18 cellular contexts compared by ENCODE assay signal in genomic region chr12:80154261-80154660, GRCh38. TPM values are rescaled to one million over a fixed set of nuclear protein-coding genes. Genes with fewer than 3 reads are reported as not detected.
DNase-seq lines count a peak whose midpoint lies in the region; ATAC-seq and TF ChIP-seq lines count a peak whose summit lies in the region.
"Had no signal": no experiment of that assay in that cellular context is flagged by ENCODE, and none has a peak within 500 bp of the region (broad histone marks: within the 10 kb centered on the region; RNA-seq: fewer than 3 reads in every experiment).

No MANE protein-coding gene starts in this region.

- H3K4me2 ChIP-seq in mammary epithelial cell (ENCODE audit: insufficient read depth, low read depth, low read length) = no peak overlapping the region
- H3K4me2 ChIP-seq: neural progenitor cell had no signal

- no peak overlapping the region for H2AFZ ChIP-seq in mammary epithelial cell (ENCODE audit: low read depth, low read length)
- H2AFZ ChIP-seq: neural progenitor cell had no signal

- TF ChIP-seq CTCF in mammary epithelial cell (conservative IDR thresholded peaks at IDR 0.05 in 1 of 2, IDR thresholded peaks at IDR 0.05 in 1 of 2; ENCODE audit: extremely low read depth in 1 of 2, insufficient read depth in 1 of 2, low read depth in 1 of 2, low read length in 2 of 2) = no peak
- TF ChIP-seq CTCF in breast epithelium (IDR thresholded peaks at IDR 0.05) = no peak
- TF ChIP-seq CTCF in LNCaP clone FGC (IDR thresholded peaks at IDR 0.05; ENCODE audit: control insufficient read depth, extremely low read depth, insufficient read depth) = no peak
- no peak for TF ChIP-seq CTCF in astrocyte of the spinal cord (IDR thresholded peaks at IDR 0.05; ENCODE audit: low read depth, low read length)

- 75% methylated on average over 1 of the region's 1 CpG for WGBS in mammary epithelial cell (ENCODE audit: low coverage, missing lambda C conversion rate)

- no peaks in the 10 kb centered on the region for H3K36me3 ChIP-seq in mammary epithelial cell (ENCODE audit: insufficient read depth, low read length)
- H3K36me3 ChIP-seq in breast epithelium = no peaks in the 10 kb centered on the region
- H3K36me3 ChIP-seq: esophagus muscularis mucosa, neural progenitor cell, right atrium auricular region had no signal

- H3K79me2 ChIP-seq in mammary epithelial cell (ENCODE audit: insufficient read depth, low read length) = no peaks in the 10 kb centered on the region

- H3K9me3 ChIP-seq in mammary epithelial cell (replicated peaks; ENCODE audit: insufficient read depth, low read length) (no peaks in the 10 kb centered on the region), breast epithelium (no peaks in the 10 kb centered on the region)
- H3K9me3 ChIP-seq: body of pancreas, esophagus muscularis mucosa, right atrium auricular region had no signal

- CTCF ChIA-PET in mammary epithelial cell (lab: Charles Lee; ENCODE audit: low non-redundant PET) = no interaction called here

- no peak for TF ChIP-seq POLR2A in breast epithelium (IDR thresholded peaks at IDR 0.05)

- dilution Hi-C loops in mammary epithelial cell (cut with HindIII; ENCODE audit: low sequenced_read_pairs) = no loop called here

- BruUV-seq in mammary epithelial cell (replicated peaks; lab: Mats Ljungman, UMichigan) = no TSS peak

- no peaks in the 10 kb centered on the region for H3K27me3 ChIP-seq in mammary epithelial cell (ENCODE audit: insufficient read depth, low read length)
- H3K27me3 ChIP-seq in breast epithelium = no peaks in the 10 kb centered on the region
- H3K27me3 ChIP-seq: body of pancreas, esophagus muscularis mucosa, neural progenitor cell, right atrium auricular region had no signal

- in situ Hi-C loops in mammary epithelial cell (cut with MboI; ENCODE audit: low sequenced_read_pairs in 2 of 2) (no loop called here), astrocyte of the spinal cord (cut with HindIII; ENCODE audit: low sequenced_read_pairs) (no loop called here)

- H3K4me1 ChIP-seq in mammary epithelial cell (ENCODE audit: insufficient read depth, low read length) (peaks cover 11% of the 10 kb centered on the region), breast epithelium (no peaks in the 10 kb centered on the region)
- H3K4me1 ChIP-seq: body of pancreas, neural progenitor cell, right atrium auricular region had no signal

- H3K4me3 ChIP-seq in mammary epithelial cell (replicated peaks in 1 of 3; ENCODE audit: insufficient read depth in 1 of 3, low read depth in 2 of 3, low read length in 3 of 3) (no peak overlapping the region), breast epithelium (no peak overlapping the region), LNCaP clone FGC (ENCODE audit: low read depth, low read length) (no peak overlapping the region), astrocyte of the spinal cord (ENCODE audit: low read depth, low read length) (no peak overlapping the region)
- H3K4me3 ChIP-seq: body of pancreas, esophagus muscularis mucosa, neural progenitor cell, right atrium auricular region had no signal

- ATAC-seq in GM21737 (IDR thresholded peaks at IDR 0.05; ENCODE audit: unreplicated experiment) (no peak), HG02763 (IDR thresholded peaks at IDR 0.05; ENCODE audit: unreplicated experiment) (no peak)
- ATAC-seq: body of pancreas had no signal

- H4K20me1 ChIP-seq in mammary epithelial cell (ENCODE audit: insufficient read depth, low read length) = no peaks in the 10 kb centered on the region

- no peak overlapping the region for H3K27ac ChIP-seq in mammary epithelial cell (ENCODE audit: insufficient read depth, low read depth, low read length)
- no peak overlapping the region for H3K27ac ChIP-seq in breast epithelium
- H3K27ac ChIP-seq: body of pancreas, esophagus muscularis mucosa, neural progenitor cell, right atrium auricular region had no signal

- peak; percentile 55 for DNase-seq in mammary epithelial cell
- DNase-seq in breast epithelium (ENCODE audit: low spot score in 2 of 2) = no peak
- peak; percentile 6 for DNase-seq in LNCaP clone FGC (ENCODE audit: low read depth)
- DNase-seq in astrocyte of the spinal cord (ENCODE audit: low read depth, low spot score) = peak; percentile 16
- DNase-seq in renal cortical epithelial cell (ENCODE audit: low read depth) = peak; percentile 40
- no peak for DNase-seq in cortex of kidney (lab: John Stamatoyannopoulos, UW)
- DNase-seq: activated CD4-positive, CD25-positive, alpha-beta regulatory T cell; body of pancreas; CD4-positive, CD25-positive, alpha-beta regulatory T cell; kidney glomerular epithelial cell; NCI-H1105 treated with DMSO at 0.1 percent for 48 hours; Right ventricle myocardium superior had no signal

- intact Hi-C loops in mammary epithelial cell (cut with micrococcal nuclease) = no loop called here
- intact Hi-C loops in breast epithelium (cut with DNase I; ENCODE audit: low total_unique reads) = no loop called here

- H3K9ac ChIP-seq in mammary epithelial cell (ENCODE audit: insufficient read depth, low read length) = no peak overlapping the region
- H3K9ac ChIP-seq: neural progenitor cell had no signal

RNA-seq across cellular contexts. Expression of gene OTOGL, which starts 54.9 kb away (rescaled TPM):
- total RNA-seq in mammary epithelial cell (under 1 TPM in 1 of 2 donors, not detected in 1; 0.17 TPM), breast epithelium (1 to 10 TPM in 1 of 3 donors, under 1 TPM in 2; 0.16 to 1.3 (median 0.59) TPM), renal cortical epithelial cell (under 0.01 TPM in 2 replicates)
- not detected for polyA plus RNA-seq in mammary epithelial cell
- polyA minus RNA-seq in mammary epithelial cell = not detected
- total RNA-seq: CD4-positive, CD25-positive, alpha-beta regulatory T cell; T-helper 1 cell treated with Interleukin-12 subunit alpha and Interleukin-12 subunit beta and Interleukin-4 antibody, amounts not matched to agents 30 ng/mL and 1 ng/mL, for 36 hours had no signal
- polyA plus RNA-seq: CD4-positive, CD25-positive, alpha-beta regulatory T cell had no signal

Comparison
In these comparisons a context has a peak if more than half of its experiments do, and no peak if none do; other contexts are left out.
1. DNase-seq: peak in mammary epithelial cell (single experiment), LNCaP clone FGC (single experiment), astrocyte of the spinal cord (single experiment) and renal cortical epithelial cell (single experiment); none in breast epithelium (0 of 2) and cortex of kidney (single experiment).